Comparison of ENCODE assay signal across 1 cellular context in genomic region chr11:57439786-57440185, GRCh38.
TF ChIP-seq lines count a peak whose summit lies in the region.

No MANE protein-coding gene starts in this region.

TF ChIP-seq in liver, 16 proteins besides CTCF, POLR2A, EP300 and RAD21 (continued from another document):
- TF ChIP-seq REST (IDR thresholded peaks at IDR 0.05): no peak
- no peak for TF ChIP-seq YY1 (IDR thresholded peaks at IDR 0.05)
- no peak for TF ChIP-seq RXRA (IDR thresholded peaks at IDR 0.05)
- TF ChIP-seq FOXA1 (IDR thresholded peaks at IDR 0.05): no peak
- no peak for TF ChIP-seq HNF4A (conservative IDR thresholded peaks at IDR 0.05)
- TF ChIP-seq, protein P1, sequence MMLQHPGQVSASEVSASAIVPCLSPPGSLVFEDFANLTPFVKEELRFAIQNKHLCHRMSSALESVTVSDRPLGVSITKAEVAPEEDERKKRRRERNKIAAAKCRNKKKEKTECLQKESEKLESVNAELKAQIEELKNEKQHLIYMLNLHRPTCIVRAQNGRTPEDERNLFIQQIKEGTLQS (IDR thresholded peaks at IDR 0.05): no peak
- TF ChIP-seq HNF4G (IDR thresholded peaks at IDR 0.05): no peak
